In the genomic region with DNA sequence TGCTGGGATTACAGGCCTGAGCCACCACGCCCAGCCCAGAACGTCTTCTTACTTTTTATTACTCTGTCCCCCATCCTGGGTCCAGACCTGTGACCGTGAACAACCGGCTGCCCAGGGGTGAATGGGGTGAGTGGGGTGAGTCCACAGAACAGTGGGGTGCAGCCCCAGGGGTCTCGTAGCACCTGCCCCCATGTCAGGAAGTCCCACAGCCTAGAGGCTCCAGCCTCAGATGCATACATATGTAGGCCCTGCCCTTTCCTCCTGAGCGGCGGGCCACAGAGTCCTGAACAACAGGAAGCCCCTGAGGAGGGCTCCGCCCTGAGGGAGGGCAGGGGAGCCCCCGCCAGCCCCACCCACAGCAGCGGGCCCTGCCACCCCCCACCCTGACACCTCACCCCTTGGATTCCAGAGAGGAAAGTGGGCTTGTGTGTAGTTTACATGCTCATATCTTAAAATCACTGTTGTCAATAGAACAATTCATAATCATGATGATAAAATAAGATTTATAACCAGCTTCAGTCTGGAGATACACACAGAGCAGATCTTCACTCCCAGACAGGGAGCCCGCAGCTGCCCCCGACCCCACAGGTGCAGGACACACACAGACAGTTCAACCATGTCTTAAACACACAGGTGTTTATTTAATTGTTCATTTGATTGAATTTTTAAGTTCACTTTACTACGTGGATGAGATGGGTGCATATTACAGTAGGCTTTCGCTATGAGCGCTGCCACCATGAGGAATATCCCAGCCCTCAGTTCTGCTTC, we compare ENCODE assay signal across 8 cellular contexts. TPM values are rescaled to one million over a fixed set of nuclear protein-coding genes. Genes with fewer than 3 reads are reported as not detected.
A peak's percentile ranks its signal among the peaks of the same experiment; 100 is the strongest.
DNase-seq lines count a peak whose midpoint lies in the region; TF ChIP-seq lines count a peak whose summit lies in the region.
"Had no signal": no experiment of that assay in that cellular context is flagged by ENCODE, and none has a peak within 500 bp of the region (broad histone marks: within the 10 kb centered on the region; RNA-seq: fewer than 3 reads in every experiment).

No MANE protein-coding gene starts in this region.

- in situ Hi-C loops in transverse colon (cut with MboI; ENCODE audit: low pct_ligation_motif_present in 1 of 4, low pct_unique_long_range_greater_than_20kb in 1 of 4, low sequenced_read_pairs in 3 of 4) = loop anchor here in 1 of 4 donors (25.0 kb wide), 1 partner anchor 102 kb away; a partner anchor contains a TSS

- no peaks in the 10 kb centered on the region for H3K27me3 ChIP-seq in mononuclear cell (ENCODE audit: insufficient read depth, low read length)
- no peaks in the 10 kb centered on the region for H3K27me3 ChIP-seq in transverse colon

- 49 to 61% methylated on average over 7 to 13 of the region's 15 CpGs for WGBS in transverse colon (ENCODE audit: low coverage in 1 of 2), 2 donors

- peak; percentile 48 for TF ChIP-seq POLR2A in transverse colon (IDR thresholded peaks at IDR 0.05)

- no peak for TF ChIP-seq CTCF in transverse colon (IDR thresholded peaks at IDR 0.05)
- no peak for TF ChIP-seq CTCF in coronary artery (IDR thresholded peaks at IDR 0.05)

- H3K4me3 ChIP-seq in SK-N-MC = no peak overlapping the region
- H3K4me3 ChIP-seq in mononuclear cell (ENCODE audit: low read length) = peak overlapping the region; percentile 77
- H3K4me3 ChIP-seq in transverse colon = peak overlapping the region in 1 of 4 donors; percentile 19
- no peak overlapping the region for H3K4me3 ChIP-seq in coronary artery

- H3K36me3 ChIP-seq in SK-N-MC (ENCODE audit: insufficient read depth, low read length) = no peaks in the 10 kb centered on the region; the same call in 1 of the 2 replicates
- H3K36me3 ChIP-seq in transverse colon = no peaks in the 10 kb centered on the region

- DNase-seq in SK-N-MC (ENCODE audit: low read depth, low spot score) (no peak), transverse colon (peak; percentile 59), DMS153 (lab: John Stamatoyannopoulos, UW) (no peak), coronary artery (ENCODE audit: low spot score) (no peak), SHP77 treated with DMSO at 0.1 percent for 48 hours (lab: John Stamatoyannopoulos, UW) (no peak)
- DNase-seq in activated effector memory CD4-positive, alpha-beta T cell treated with Interleukin-2 at 50 U/mL for 16 hours = peak; percentile 85

- H3K4me1 ChIP-seq in mononuclear cell (ENCODE audit: insufficient read depth, low read length) = peaks cover 70% of the 10 kb centered on the region
- H3K4me1 ChIP-seq in transverse colon = peaks cover 6 to 15% (median 11%) of the 10 kb centered on the region in 4 donors

- no peak overlapping the region for H3K9ac ChIP-seq in SK-N-MC (ENCODE audit: insufficient read length)

- no peaks in the 10 kb centered on the region for H3K9me3 ChIP-seq in SK-N-MC (ENCODE audit: low read depth, low read length)
- H3K9me3 ChIP-seq in mononuclear cell (ENCODE audit: low read depth, low read length) = no peaks in the 10 kb centered on the region
- H3K9me3 ChIP-seq in transverse colon = no peaks in the 10 kb centered on the region

- H3K27ac ChIP-seq in SK-N-MC = peak overlapping the region; percentile 70
- H3K27ac ChIP-seq in transverse colon = peak overlapping the region; percentile 56 to 74 (median 64)
- H3K27ac ChIP-seq in coronary artery = peak overlapping the region in 1 of 2 donors; percentile 69

- no peak for TF ChIP-seq EP300 in transverse colon (IDR thresholded peaks at IDR 0.05; ENCODE audit: low read depth)

- intact Hi-C loops in transverse colon (cut with DNase I; ENCODE audit: low total_unique reads) = no loop called here

RNA-seq across cellular contexts. Expression of a gene that starts 12.4 kb away (rescaled TPM):
- total RNA-seq in mononuclear cell (27.1 TPM), transverse colon (10 to 100 TPM in 3 of 4 donors, 1 to 10 TPM in 1; 9.0 to 20.3 (median 13.5) TPM)

RNA-seq across cellular contexts. Expression of a gene that starts 13.9 kb away (rescaled TPM):
- total RNA-seq in mononuclear cell (14.5 TPM), transverse colon (1 to 10 TPM in 3 of 4 donors, under 1 TPM in 1; 0.75 to 7.1 (median 4.4) TPM)

RNA-seq across cellular contexts. Expression of a gene that starts 18.8 kb away (rescaled TPM):
- total RNA-seq in mononuclear cell = 5.7 TPM
- total RNA-seq in transverse colon = 10 to 100 TPM; 18.8 to 84.9 (median 24.1) TPM

RNA-seq across cellular contexts. Expression of a gene that starts 57.2 kb away (rescaled TPM):
- total RNA-seq in mononuclear cell (not detected), transverse colon (10 to 100 TPM in 3 of 4 donors, 1 to 10 TPM in 1; 4.2 to 34.4 (median 13.6) TPM)
- total RNA-seq: activated CD8-positive, alpha-beta memory T cell treated with anti-CD3 and anti-CD28 coated beads for 36 hours had no signal

Comparison
In these comparisons a context has a peak if more than half of its experiments do, and no peak if none do; other contexts are left out.
1. DNase-seq: peak in activated effector memory CD4-positive, alpha-beta T cell treated with Interleukin-2 at 50 U/mL for 16 hours (single experiment) and transverse colon (single experiment); none in SK-N-MC (single experiment), DMS153 (single experiment), coronary artery (single experiment) and SHP77 treated with DMSO at 0.1 percent for 48 hours (single experiment).